Comparison of ENCODE assay signal across 8 cellular contexts in genomic region chr2:229910832-229911412, GRCh38.
DNase-seq lines count a peak whose midpoint lies in the region; ATAC-seq, FAIRE-seq and TF ChIP-seq lines count a peak whose summit lies in the region.

No MANE protein-coding gene starts in this region.

- no peak overlapping the region for H3K4me3 ChIP-seq in WERI-Rb-1 (ENCODE audit: low read depth, low read length)

- peak; percentile 50 for TF ChIP-seq CTCF in D721Med (IDR thresholded peaks at IDR 0.05; ENCODE audit: insufficient read depth, missing control alignments)
- peak; percentile 49; the same call in 1 of the 2 replicates for TF ChIP-seq CTCF in WERI-Rb-1 (IDR thresholded peaks at IDR 0.05; ENCODE audit: low read depth, low read length)

- FAIRE-seq in D721Med (lab: Jason Lieb, UNC), result no peak

- no peak overlapping the region for H3K27ac ChIP-seq in WERI-Rb-1

- ATAC-seq in GM19035 (IDR thresholded peaks at IDR 0.05; ENCODE audit: unreplicated experiment), result peak; percentile 52
- peak; percentile 73 for ATAC-seq in HG03442 (IDR thresholded peaks at IDR 0.05; ENCODE audit: unreplicated experiment)

- H3K36me3 ChIP-seq in WERI-Rb-1, result peaks cover 11% of the 10 kb centered on the region; the same call in 1 of the 2 replicates

- DNase-seq in D721Med (ENCODE audit: insufficient read length, low spot score) (no peak), WERI-Rb-1 (peak; percentile 52), left kidney (ENCODE audit: low read depth, low spot score) (peak; percentile 49), NCI-H2107 treated with DMSO at 0.1 percent for 48 hours (lab: John Stamatoyannopoulos, UW; ENCODE audit: unreplicated experiment) (no peak), HuH-7.5 (ENCODE audit: low spot score) (no peak), HPDE6-E6E7 (ENCODE audit: extremely low spot score) (no peak)

- H3K27me3 ChIP-seq in WERI-Rb-1 (ENCODE audit: insufficient read depth, low read depth, severe bottlenecking), result no peaks in the 10 kb centered on the region

- no peaks in the 10 kb centered on the region for H3K9me3 ChIP-seq in WERI-Rb-1 (ENCODE audit: severe bottlenecking)

Comparison
In these comparisons a context has a peak if more than half of its experiments do, and no peak if none do; other contexts are left out.
1. DNase-seq: peak in WERI-Rb-1 (single experiment) and left kidney (single experiment); none in D721Med (single experiment), NCI-H2107 treated with DMSO at 0.1 percent for 48 hours (single experiment), HuH-7.5 (single experiment) and HPDE6-E6E7 (single experiment).